Comparison of ENCODE assay signal across 8 cellular contexts in the genomic region with DNA sequence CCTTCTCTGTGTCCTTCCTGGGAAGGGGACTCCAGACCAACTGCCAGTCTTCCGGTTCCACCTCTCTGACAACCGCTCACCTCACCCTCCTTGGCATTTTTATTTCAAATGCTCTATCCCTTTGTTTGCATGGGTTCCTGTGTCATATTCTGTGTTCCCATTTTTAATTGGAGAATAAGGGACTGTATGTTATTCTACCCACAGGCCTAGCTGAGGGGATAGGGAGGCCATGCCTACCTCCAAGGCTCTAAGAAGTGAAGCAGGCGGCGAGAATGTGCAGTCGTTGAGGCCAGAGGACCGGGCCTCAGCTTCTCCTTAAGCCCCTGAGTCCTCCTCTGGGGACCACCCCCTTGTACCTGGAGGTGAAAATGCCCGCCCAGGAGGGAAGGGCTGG. TPM values are rescaled to one million over a fixed set of nuclear protein-coding genes. Genes with fewer than 3 reads are reported as not detected.
DNase-seq lines count a peak whose midpoint lies in the region; ATAC-seq and TF ChIP-seq lines count a peak whose summit lies in the region.

No MANE protein-coding gene starts in this region.

- DNase-seq in cardiac muscle cell (ENCODE audit: low read depth in 1 of 2, low spot score in 1 of 2) (no peak), cardiac septum (ENCODE audit: low spot score) (no peak), RWPE2 (ENCODE audit: low spot score) (no peak), esophagus squamous epithelium (lab: John Stamatoyannopoulos, UW) (no peak), pons (ENCODE audit: low spot score) (peak; percentile 25), posterior cingulate gyrus (no peak), HuH-7.5 (ENCODE audit: low spot score) (no peak)

- H3K4me3 ChIP-seq in cardiac muscle cell, result peak overlapping the region; percentile 60
- peak overlapping the region; percentile 66 for H3K4me3 ChIP-seq in RWPE2 (ENCODE audit: severe bottlenecking)
- H3K4me3 ChIP-seq in esophagus squamous epithelium, result peak overlapping the region; percentile 68 to 89 (median 82)

- no peaks in the 10 kb centered on the region for H3K9me3 ChIP-seq in cardiac muscle cell (ENCODE audit: low read depth)
- H3K9me3 ChIP-seq in RWPE2 (ENCODE audit: severe bottlenecking), result no peaks in the 10 kb centered on the region
- no peaks in the 10 kb centered on the region for H3K9me3 ChIP-seq in esophagus squamous epithelium

- H3K36me3 ChIP-seq in cardiac muscle cell (no peaks in the 10 kb centered on the region), RWPE2 (ENCODE audit: low read depth) (peaks cover 23% of the 10 kb centered on the region), esophagus squamous epithelium (peaks cover 0 to 4% (median 0%) of the 10 kb centered on the region in 3 donors)

- H3K27ac ChIP-seq in cardiac muscle cell, result peak overlapping the region; percentile 77
- H3K27ac ChIP-seq in RWPE2 (ENCODE audit: poor library complexity, severe bottlenecking), result peak overlapping the region; percentile 77
- H3K27ac ChIP-seq in esophagus squamous epithelium, result peak overlapping the region; percentile 90 to 94 (median 92)

- H3K27me3 ChIP-seq in cardiac muscle cell (no peaks in the 10 kb centered on the region), RWPE2 (ENCODE audit: insufficient read depth, poor library complexity, severe bottlenecking) (no peaks in the 10 kb centered on the region), esophagus squamous epithelium (no peaks in the 10 kb centered on the region)

- intact Hi-C loops in cardiac septum (cut with DNase I), result loop anchor here (5.0 kb wide), 1 partner anchor 108 kb away; a partner anchor contains a TSS
- intact Hi-C loops in esophagus squamous epithelium (cut with DNase I), result no loop called here
- intact Hi-C loops in posterior cingulate gyrus (cut with DNase I), result no loop called here

- peaks cover 10% of the 10 kb centered on the region for H3K4me1 ChIP-seq in cardiac muscle cell (ENCODE audit: low read depth)
- peaks cover 15% of the 10 kb centered on the region for H3K4me1 ChIP-seq in RWPE2 (ENCODE audit: insufficient read depth, poor library complexity, severe bottlenecking)
- H3K4me1 ChIP-seq in esophagus squamous epithelium, result peaks cover 40 to 82% (median 45%) of the 10 kb centered on the region in 3 donors

- no peak for TF ChIP-seq POLR2A in esophagus squamous epithelium (IDR thresholded peaks at IDR 0.05)

- no peak for TF ChIP-seq CTCF in cardiac muscle cell (IDR thresholded peaks at IDR 0.05; ENCODE audit: low read depth, low read length)
- TF ChIP-seq CTCF in RWPE2 (IDR thresholded peaks at IDR 0.05; ENCODE audit: poor library complexity, severe bottlenecking), result no peak
- no peak for TF ChIP-seq CTCF in esophagus squamous epithelium (IDR thresholded peaks at IDR 0.05)

- 37 to 50% methylated on average over 2 of the region's 7 CpGs for WGBS in esophagus squamous epithelium, 2 donors

- ATAC-seq in RWPE2 (ENCODE audit: low read depth) (peak; percentile 3; the same call in 2 of the 3 replicates), GM18873 (IDR thresholded peaks at IDR 0.05; ENCODE audit: low FRiP score, unreplicated experiment) (no peak)

RNA-seq across cellular contexts. Expression of a gene that starts 0.9 kb away (rescaled TPM):
- total RNA-seq in cardiac muscle cell (26.0 and 27.3 TPM in 2 replicates), cardiac septum (16.6 TPM), esophagus squamous epithelium (10 to 100 TPM; 15.4 to 26.8 (median 23.1) TPM)
- 21.0 and 27.3 TPM in 2 replicates for polyA plus RNA-seq in cardiac muscle cell

RNA-seq across cellular contexts. Expression of a gene that starts 29.4 kb away (rescaled TPM):
- total RNA-seq in cardiac muscle cell (not detected in 2 replicates), cardiac septum (214 TPM), esophagus squamous epithelium (not detected)
- not detected in 2 replicates for polyA plus RNA-seq in cardiac muscle cell

Comparison
In these comparisons a context has a peak if more than half of its experiments do, and no peak if none do; other contexts are left out.
1. RNA of a gene that starts 29.4 kb away (total RNA-seq): 214 TPM in cardiac septum (single experiment); not detected in cardiac muscle cell and not detected in esophagus squamous epithelium; every median in the first group is over 100 times any median in the second.
2. Peak in every context shown above with its lines, with median percentiles within 50 percentile points of each other: H3K27ac ChIP-seq and H3K4me3 ChIP-seq.